ENCODE assay signal across 12 cellular contexts in the genomic region with DNA sequence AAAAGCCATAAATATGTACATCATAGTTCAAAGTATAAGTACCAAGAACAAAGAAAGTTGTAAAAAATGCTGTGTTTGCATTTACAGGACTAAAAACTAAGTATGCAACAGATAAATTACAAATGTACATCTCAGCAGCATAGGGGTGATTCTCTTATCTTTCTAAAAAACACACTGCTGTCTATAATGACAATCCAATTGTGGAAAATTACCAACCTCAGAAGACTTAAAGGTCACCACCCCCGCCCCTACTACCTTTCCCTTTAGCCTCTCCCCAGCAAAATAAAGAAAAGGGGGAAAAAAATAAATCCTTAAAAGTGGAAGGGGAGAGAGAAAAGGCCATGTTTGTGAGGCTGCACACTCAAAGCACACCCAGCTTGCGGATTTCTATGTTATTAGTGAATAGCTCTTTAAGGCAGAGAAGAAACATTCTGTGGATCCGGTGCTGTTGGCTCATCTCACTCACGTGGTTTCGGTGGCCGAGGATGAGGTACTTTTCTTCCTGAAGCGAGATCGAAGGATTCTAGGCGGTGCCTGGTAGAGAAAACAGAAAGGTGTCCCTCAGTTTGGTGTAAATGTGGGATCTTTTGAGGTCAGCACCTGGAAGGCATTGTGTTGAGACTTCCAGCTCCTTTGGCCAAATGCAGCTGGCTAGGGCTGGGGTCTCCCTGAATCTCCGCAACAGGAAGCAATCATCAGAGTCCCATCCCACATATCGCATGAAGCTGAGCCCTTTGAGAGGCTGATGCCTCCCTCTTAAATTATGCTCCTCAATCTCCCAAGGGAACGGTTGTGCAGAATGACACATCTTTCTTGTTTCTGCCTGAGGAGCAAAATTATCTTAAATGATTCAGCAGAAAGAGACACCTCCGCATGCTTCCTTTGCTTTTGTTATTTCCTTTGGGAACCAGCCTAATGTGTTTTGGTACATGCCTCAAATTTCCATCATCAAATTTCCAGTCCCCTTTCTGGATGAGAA. TPM values are rescaled to one million over a fixed set of nuclear protein-coding genes. Genes with fewer than 3 reads are reported as not detected.
DNase-seq lines count a peak whose midpoint lies in the region; ATAC-seq and TF ChIP-seq lines count a peak whose summit lies in the region.
"Had no signal": no experiment of that assay in that cellular context is flagged by ENCODE, and none has a peak within 500 bp of the region (broad histone marks: within the 10 kb centered on the region; RNA-seq: fewer than 3 reads in every experiment).

No MANE protein-coding gene starts in this region.

- H3K4me3 ChIP-seq in epithelial cell of esophagus (ENCODE audit: low read length) (no peak overlapping the region), skeletal muscle cell (ENCODE audit: low read depth, low read length) (peak overlapping the region; percentile 15)

- DNase-seq in ELR (ENCODE audit: low read depth) (peak; percentile 19), NOMO-1 treated with DMSO at 0.1 percent for 48 hours (lab: John Stamatoyannopoulos, UW; ENCODE audit: unreplicated experiment) (peak; percentile 27), epithelial cell of esophagus (ENCODE audit: low read depth) (peak; percentile 16), skeletal muscle cell (ENCODE audit: low read depth) (peak; percentile 53), germinal center (ENCODE audit: low spot score) (no peak), HT-29 (ENCODE audit: low spot score) (no peak)
- DNase-seq: activated CD4-positive, alpha-beta T cell treated with anti-CD3 and anti-CD28 coated beads for 4 hours; activated naive CD4-positive, alpha-beta T cell treated with anti-CD3 and anti-CD28 coated beads for 36 hours; DND-41; NCI-H510A had no signal

- ATAC-seq in HG02642 (IDR thresholded peaks at IDR 0.05; ENCODE audit: poor library complexity, unreplicated experiment) (no peak), HG03045 (IDR thresholded peaks at IDR 0.05; ENCODE audit: unreplicated experiment) (no peak)

- no peak for TF ChIP-seq CTCF in epithelial cell of esophagus (IDR thresholded peaks at IDR 0.05; ENCODE audit: insufficient read depth, low read depth, low read length, missing control alignments)

RNA-seq across cellular contexts. Expression of a gene that starts 17.6 kb away (rescaled TPM):
- total RNA-seq in HT-29 (2014; rRNA removed; shearing (Covaris generic)) = 13.4 and 14.7 TPM in 2 replicates

RNA-seq across cellular contexts. Expression of a gene that starts 21.6 kb away (rescaled TPM):
- 44.3 and 52.1 TPM in 2 replicates for total RNA-seq in HT-29 (2014; rRNA removed; shearing (Covaris generic))

Comparison
In these comparisons a context has a peak if more than half of its experiments do, and no peak if none do; other contexts are left out.
1. DNase-seq: peak in ELR (single experiment), NOMO-1 treated with DMSO at 0.1 percent for 48 hours (single experiment), epithelial cell of esophagus (single experiment) and skeletal muscle cell (single experiment); none in germinal center (single experiment) and HT-29 (single experiment).